9 cellular contexts compared by ENCODE assay signal in the genomic region with DNA sequence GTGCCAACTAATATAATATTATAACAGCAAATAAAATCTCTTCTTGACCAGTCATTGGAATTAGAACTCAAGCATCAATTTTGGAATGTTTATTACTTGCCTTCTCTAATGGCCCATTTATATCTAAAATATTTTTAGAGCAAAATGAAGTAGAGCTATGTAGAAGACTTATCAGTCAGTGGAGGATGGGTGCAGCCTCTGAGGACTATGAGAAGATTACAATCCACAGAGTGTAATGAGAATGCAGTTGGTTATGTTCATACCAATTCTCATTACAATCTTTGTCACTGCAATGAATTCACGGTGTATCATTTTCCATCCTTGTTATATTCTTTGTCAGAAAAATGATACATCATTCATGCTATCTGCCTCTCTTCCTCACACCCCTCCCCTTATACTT.
"Had no signal": no experiment of that assay in that cellular context is flagged by ENCODE, and none has a peak within 500 bp of the region (broad histone marks: within the 10 kb centered on the region; RNA-seq: fewer than 3 reads in every experiment).

No MANE protein-coding gene starts in this region.

- H2AFZ ChIP-seq: GM23248, GM23338 had no signal

- ATAC-seq: GM23338, HCT116 had no signal

- H3K9ac ChIP-seq: GM23248 had no signal

- H3K4me1 ChIP-seq: HAP-1 had no signal

- DNase-seq: GM23248, GOT3, H7, H9, HCEC 1CT, HFFc6 had no signal

- H3K36me3 ChIP-seq: HAP-1 had no signal

- H3K27ac ChIP-seq: GM23248 had no signal

- H3K4me2 ChIP-seq: GM23338 had no signal

- H3K4me3 ChIP-seq: GM23248, GM23338, HAP-1 had no signal

- H3K9me3 ChIP-seq: HAP-1 had no signal
